9 cellular contexts compared by ENCODE assay signal in the genomic region with DNA sequence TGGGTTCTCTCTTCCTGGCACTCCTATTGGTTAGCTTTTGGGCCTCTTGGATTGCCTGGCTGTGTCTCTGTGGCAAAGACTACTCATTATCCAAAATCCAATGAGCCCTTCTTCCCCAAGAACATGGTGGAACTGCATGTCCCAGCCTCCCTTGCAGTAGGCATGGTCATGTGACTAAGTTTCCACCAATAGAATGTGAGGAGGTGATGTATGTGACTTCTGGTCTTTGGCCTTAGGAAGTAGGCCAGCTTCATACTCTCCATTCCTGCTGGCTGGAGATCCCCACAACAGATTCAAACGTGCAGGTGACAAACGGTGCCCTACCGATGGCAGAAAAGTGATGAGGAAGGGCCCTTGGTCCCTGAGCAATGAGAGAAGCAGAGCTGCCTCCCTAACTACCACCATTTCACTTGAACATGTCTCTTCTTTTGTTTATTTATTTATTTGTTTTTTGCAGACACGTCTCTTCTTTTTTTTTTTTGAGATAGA. TPM values are rescaled to one million over a fixed set of nuclear protein-coding genes. Genes with fewer than 3 reads are reported as not detected.
DNase-seq lines count a peak whose midpoint lies in the region; ATAC-seq and TF ChIP-seq lines count a peak whose summit lies in the region.
"Had no signal": no experiment of that assay in that cellular context is flagged by ENCODE, and none has a peak within 500 bp of the region (broad histone marks: within the 10 kb centered on the region; RNA-seq: fewer than 3 reads in every experiment).

No MANE protein-coding gene starts in this region.

- in situ Hi-C loops in Caki2 (cut with HindIII; ENCODE audit: low pct_unique_long_range_greater_than_20kb, low sequenced_read_pairs) = no loop called here

- no peak for TF ChIP-seq CTCF in GM20000 (IDR thresholded peaks at IDR 0.05; ENCODE audit: extremely low read depth, missing control alignments)

- no peak for ATAC-seq in left cardiac atrium
- no peak for ATAC-seq in HG02840 (IDR thresholded peaks at IDR 0.05; ENCODE audit: low FRiP score, unreplicated experiment)
- ATAC-seq in Right ventricle myocardium superior (ENCODE audit: poor library complexity) = no peak

- intact Hi-C loops in left cardiac atrium (cut with DNase I) = no loop called here
- intact Hi-C loops in Right ventricle myocardium superior (cut with DNase I) = no loop called here

- DNase-seq in Caki2 (ENCODE audit: low read depth) (peak; percentile 43), GM20000 (ENCODE audit: low spot score) (peak; percentile 76), OCI-M1 (lab: John Stamatoyannopoulos, UW) (peak; percentile 93), iPS DF 19.7 (ENCODE audit: low read depth, low spot score) (peak; percentile 78), left cardiac atrium (no peak), NCI-H510A (lab: John Stamatoyannopoulos, UW) (no peak), Right ventricle myocardium superior (no peak)
- DNase-seq: NCI-H446 treated with DMSO at 0.1 percent for 48 hours had no signal

RNA-seq across cellular contexts. Expression of a gene that starts 17.3 kb away (rescaled TPM):
- not detected in 2 replicates for total RNA-seq in Caki2 (2014; rRNA removed; shearing (Covaris generic); ENCODE audit: low replicate concordance)
- 1 to 10 TPM; 1.4 to 3.7 TPM for total RNA-seq in left cardiac atrium
- total RNA-seq in Right ventricle myocardium superior = 0.91 TPM

RNA-seq across cellular contexts. Expression of a gene that starts 33.2 kb away (rescaled TPM):
- 57.5 and 101 TPM in 2 replicates for total RNA-seq in Caki2 (2014; rRNA removed; shearing (Covaris generic); ENCODE audit: low replicate concordance)
- total RNA-seq in left cardiac atrium = 10 to 100 TPM; 20.4 to 22.0 TPM
- total RNA-seq in Right ventricle myocardium superior = 31.8 TPM

Comparison
In these comparisons a context has a peak if more than half of its experiments do, and no peak if none do; other contexts are left out.
1. DNase-seq: peak in Caki2 (single experiment), GM20000 (single experiment), OCI-M1 (single experiment) and iPS DF 19.7 (single experiment); none in left cardiac atrium (single experiment), NCI-H510A (single experiment) and Right ventricle myocardium superior (single experiment).